Comparison of ENCODE assay signal across 16 cellular contexts in the genomic region with DNA sequence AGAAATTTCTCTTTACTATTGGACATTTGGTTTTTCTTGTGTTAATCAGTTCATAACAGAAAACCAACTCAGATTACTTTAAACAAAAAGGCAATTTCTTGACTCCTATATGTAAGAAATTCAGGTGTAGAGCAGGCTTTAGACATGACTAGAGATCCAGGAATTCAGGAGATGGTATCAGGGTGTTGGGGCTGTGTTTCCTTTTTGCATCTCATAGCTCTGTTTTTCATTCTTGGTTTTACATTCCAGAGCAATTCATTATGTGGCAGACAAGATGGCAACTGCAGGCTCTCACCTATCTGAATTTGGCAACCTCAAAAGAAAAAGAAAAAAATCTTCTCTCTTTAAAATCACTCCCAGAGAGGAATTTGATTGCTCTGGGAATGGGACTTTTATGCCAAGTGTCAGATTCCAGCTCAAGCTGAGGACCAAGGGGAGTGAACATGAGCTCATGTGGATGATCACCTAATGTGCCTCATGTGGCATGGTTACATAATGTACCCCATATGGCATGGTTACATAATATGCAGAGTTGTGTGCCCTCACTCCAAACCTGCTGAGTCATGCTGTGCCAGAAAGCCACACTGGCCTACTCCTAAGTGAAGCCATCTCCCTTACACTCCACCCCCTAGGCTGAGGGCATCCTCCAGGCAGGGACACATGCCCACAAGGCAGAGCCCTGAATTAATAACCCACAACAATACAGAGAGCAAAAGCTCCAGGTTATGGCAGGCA.
DNase-seq lines count a peak whose midpoint lies in the region; ATAC-seq and TF ChIP-seq lines count a peak whose summit lies in the region.
"Had no signal": no experiment of that assay in that cellular context is flagged by ENCODE, and none has a peak within 500 bp of the region (broad histone marks: within the 10 kb centered on the region; RNA-seq: fewer than 3 reads in every experiment).

No MANE protein-coding gene starts in this region.

- peaks cover 22% of the 10 kb centered on the region; the same call in 2 of the 3 replicates for H3K36me3 Mint-ChIP-seq in GM23338 (ENCODE audit: low read depth)
- H3K36me3 Mint-ChIP-seq in endothelial cell (ENCODE audit: low read depth, unreplicated experiment) = peaks cover 16% of the 10 kb centered on the region
- H3K36me3 Mint-ChIP-seq: stimulated activated memory B cell treated with anti-CD40 and anti-IgM and Interleukin-4, amounts not matched to agents 10 μg/mL and 1 μg/mL and 100 μg/mL, for 72 hours had no signal

- H3F3A ChIP-seq in GM23338 (replicated peaks; ENCODE audit: low read depth) = no peaks in the 10 kb centered on the region

- H3K9me2 ChIP-seq in GM23338 (ENCODE audit: insufficient read depth) = peaks cover 7% of the 10 kb centered on the region; the same call in 1 of the 2 replicates

- H3K4me3 Mint-ChIP-seq in GM23338 (no peak overlapping the region), endothelial cell (ENCODE audit: unreplicated experiment) (no peak overlapping the region)
- H3K4me3 Mint-ChIP-seq in stimulated activated naive CD8-positive, alpha-beta T cell treated with anti-CD3 and anti-CD28 coated beads, Interleukin-15, amount 100 ng/mL, for 72 hours = no peak overlapping the region
- H3K4me3 Mint-ChIP-seq: dendritic cell treated with granulocyte-macrophage colony-stimulating factor and Interleukin-4, amounts not matched to agents 40 ng/mL and 50 ng/mL, for 4 days; stimulated activated memory B cell treated with anti-CD40 and anti-IgM and Interleukin-4, amounts not matched to agents 10 μg/mL and 1 μg/mL and 100 μg/mL, for 72 hours had no signal

- intact Hi-C loops in A673 (cut with micrococcal nuclease; ENCODE audit: unreplicated experiment) = no loop called here

- H3K27me3 ChIP-seq in A673 (replicated peaks; ENCODE audit: insufficient read depth, low read depth, low read length, poor library complexity) = no peaks in the 10 kb centered on the region
- H3K27me3 ChIP-seq in GM23338 (ENCODE audit: insufficient read depth) = no peaks in the 10 kb centered on the region
- peaks cover 61% of the 10 kb centered on the region for H3K27me3 ChIP-seq in WERI-Rb-1 (ENCODE audit: insufficient read depth, low read depth, severe bottlenecking)
- H3K27me3 ChIP-seq: spleen had no signal

- peaks cover 8% of the 10 kb centered on the region for H3K9me3 ChIP-seq in A673 (ENCODE audit: low read depth, low read length, poor library complexity, severe bottlenecking)
- peaks cover 5% of the 10 kb centered on the region for H3K9me3 ChIP-seq in WERI-Rb-1 (ENCODE audit: severe bottlenecking)

- H2AFZ ChIP-seq in GM23338 = no peak overlapping the region
- H2AFZ ChIP-seq: parathyroid adenoma had no signal

- H3K27ac Mint-ChIP-seq in GM23338 = no peak overlapping the region
- no peak overlapping the region for H3K27ac Mint-ChIP-seq in endothelial cell (ENCODE audit: unreplicated experiment)
- H3K27ac Mint-ChIP-seq in stimulated activated naive CD8-positive, alpha-beta T cell treated with anti-CD3 and anti-CD28 coated beads, Interleukin-15, amount 100 ng/mL, for 72 hours = no peak overlapping the region
- H3K27ac Mint-ChIP-seq: dendritic cell treated with granulocyte-macrophage colony-stimulating factor and Interleukin-4, amounts not matched to agents 40 ng/mL and 50 ng/mL, for 4 days; stimulated activated memory B cell treated with anti-CD40 and anti-IgM and Interleukin-4, amounts not matched to agents 10 μg/mL and 1 μg/mL and 100 μg/mL, for 72 hours had no signal

- H3K36me3 ChIP-seq in A673 (ENCODE audit: insufficient read depth, low read length, poor library complexity, severe bottlenecking) = no peaks in the 10 kb centered on the region
- H3K36me3 ChIP-seq in GM23338 (ENCODE audit: insufficient read depth) = no peaks in the 10 kb centered on the region
- H3K36me3 ChIP-seq in WERI-Rb-1 = no peaks in the 10 kb centered on the region
- H3K36me3 ChIP-seq: spleen had no signal

- no peak overlapping the region for H3K4me3 ChIP-seq in A673 (ENCODE audit: low read depth, low read length, poor library complexity, severe bottlenecking)
- no peak overlapping the region for H3K4me3 ChIP-seq in GM23338
- no peak overlapping the region for H3K4me3 ChIP-seq in WERI-Rb-1 (ENCODE audit: low read depth, low read length)
- H3K4me3 ChIP-seq: spleen had no signal

- no peaks in the 10 kb centered on the region for H3K27me3 Mint-ChIP-seq in GM23338 (ENCODE audit: insufficient read depth, low read depth, poor library complexity)
- H3K27me3 Mint-ChIP-seq in endothelial cell (ENCODE audit: unreplicated experiment) = no peaks in the 10 kb centered on the region
- no peaks in the 10 kb centered on the region for H3K27me3 Mint-ChIP-seq in stimulated activated naive CD8-positive, alpha-beta T cell treated with anti-CD3 and anti-CD28 coated beads, Interleukin-15, amount 100 ng/mL, for 72 hours
- H3K27me3 Mint-ChIP-seq: dendritic cell treated with granulocyte-macrophage colony-stimulating factor and Interleukin-4, amounts not matched to agents 40 ng/mL and 50 ng/mL, for 4 days; stimulated activated memory B cell treated with anti-CD40 and anti-IgM and Interleukin-4, amounts not matched to agents 10 μg/mL and 1 μg/mL and 100 μg/mL, for 72 hours had no signal

- H3K79me2 ChIP-seq in GM23338 (replicated peaks; ENCODE audit: insufficient read depth) = no peaks in the 10 kb centered on the region
- H3K79me2 ChIP-seq: parathyroid adenoma had no signal

- DNase-seq in A673 (ENCODE audit: low spot score) (peak; percentile 4), GM23338 (ENCODE audit: low spot score) (peak; percentile 11), RPMI7951 (ENCODE audit: low read depth) (peak; percentile 10), inferior parietal cortex (ENCODE audit: extremely low spot score) (peak; percentile 11), endothelial cell (ENCODE audit: low spot score) (no peak), WERI-Rb-1 (no peak)
- no peak for DNase-seq in stimulated activated naive CD8-positive, alpha-beta T cell treated with anti-CD3 and anti-CD28 coated beads, Interleukin-15, amount 100 ng/mL, for 72 hours
- DNase-seq: activated CD4-positive, CD25-positive, alpha-beta regulatory T cell treated with anti-CD3 and anti-CD28 coated beads, Interleukin-2, amount 50 U/mL, for 72 hours; Calu3; NCI-H2029 treated with DMSO at 0.1 percent for 48 hours; spleen had no signal

- ATAC-seq in GM23338 (no peak), GM21381 (IDR thresholded peaks at IDR 0.05; ENCODE audit: unreplicated experiment) (no peak)
- ATAC-seq in stimulated activated naive CD8-positive, alpha-beta T cell treated with anti-CD3 and anti-CD28 coated beads, Interleukin-15, amount 100 ng/mL, for 72 hours = no peak
- ATAC-seq: esophagus mucosa; stimulated activated memory B cell treated with anti-CD40 and anti-IgM and Interleukin-4, amounts not matched to agents 10 μg/mL and 1 μg/mL and 100 μg/mL, for 72 hours had no signal

- H3K4me1 ChIP-seq in A673 (ENCODE audit: insufficient read depth, low read length, poor library complexity, severe bottlenecking) (no peaks in the 10 kb centered on the region), GM23338 (ENCODE audit: insufficient read depth) (no peaks in the 10 kb centered on the region)
- H3K4me1 ChIP-seq: parathyroid adenoma, spleen had no signal

- POLR2A ChIA-PET in A673 (lab: Charles Lee; ENCODE audit: low non-redundant PET) = no interaction called here

- H3K4me1 Mint-ChIP-seq in GM23338 (no peaks in the 10 kb centered on the region), endothelial cell (ENCODE audit: unreplicated experiment) (peaks cover 8% of the 10 kb centered on the region)
- no peaks in the 10 kb centered on the region for H3K4me1 Mint-ChIP-seq in stimulated activated naive CD8-positive, alpha-beta T cell treated with anti-CD3 and anti-CD28 coated beads, Interleukin-15, amount 100 ng/mL, for 72 hours
- H3K4me1 Mint-ChIP-seq: stimulated activated memory B cell treated with anti-CD40 and anti-IgM and Interleukin-4, amounts not matched to agents 10 μg/mL and 1 μg/mL and 100 μg/mL, for 72 hours had no signal

- H3K27ac ChIP-seq in A673 (ENCODE audit: low read depth, low read length, poor library complexity, severe bottlenecking) (no peak overlapping the region), GM23338 (ENCODE audit: low read depth) (no peak overlapping the region), WERI-Rb-1 (no peak overlapping the region)
- H3K27ac ChIP-seq: parathyroid adenoma, spleen had no signal

- H3K4me2 ChIP-seq in GM23338 = no peak overlapping the region

- no peaks in the 10 kb centered on the region for H4K20me1 ChIP-seq in GM23338 (replicated peaks; ENCODE audit: insufficient read depth)

- no TSS peak for BruUV-seq in A673 (replicated peaks; lab: Mats Ljungman, UMichigan)

- no peak for TF ChIP-seq CTCF in A673 (conservative IDR thresholded peaks at IDR 0.05; ENCODE audit: low read depth, low read length)
- no peak for TF ChIP-seq CTCF in GM23338 (conservative IDR thresholded peaks at IDR 0.05; ENCODE audit: low read depth in 2 of 2)
- no peak for TF ChIP-seq CTCF in endothelial cell (IDR thresholded peaks at IDR 0.05; ENCODE audit: unreplicated experiment)
- TF ChIP-seq CTCF in WERI-Rb-1 (IDR thresholded peaks at IDR 0.05; ENCODE audit: low read depth, low read length) = no peak

- peaks cover 56% of the 10 kb centered on the region for H3K9me3 Mint-ChIP-seq in GM23338
- H3K9me3 Mint-ChIP-seq in endothelial cell (ENCODE audit: unreplicated experiment) = peaks cover 6% of the 10 kb centered on the region
- peaks cover 4 to 16% of the 10 kb centered on the region in 2 donors for H3K9me3 Mint-ChIP-seq in stimulated activated naive CD8-positive, alpha-beta T cell treated with anti-CD3 and anti-CD28 coated beads, Interleukin-15, amount 100 ng/mL, for 72 hours

- CTCF ChIA-PET in A673 (lab: Charles Lee) = no interaction called here

Comparison
In these comparisons a context has a peak if more than half of its experiments do, and no peak if none do; other contexts are left out.
1. DNase-seq: peak in A673 (single experiment), GM23338 (single experiment), RPMI7951 (single experiment) and inferior parietal cortex (single experiment); none in endothelial cell (single experiment), stimulated activated naive CD8-positive, alpha-beta T cell treated with anti-CD3 and anti-CD28 coated beads, Interleukin-15, amount 100 ng/mL, for 72 hours (0 of 2) and WERI-Rb-1 (single experiment).